35 cellular contexts compared by ENCODE assay signal in genomic region chr4:174055344-174055743, GRCh38.
"Had no signal": no experiment of that assay in that cellular context is flagged by ENCODE, and none has a peak within 500 bp of the region (broad histone marks: within the 10 kb centered on the region; RNA-seq: fewer than 3 reads in every experiment).

No MANE protein-coding gene starts in this region.

- DNase-seq: Karpas-422, Kasumi-1, MG63, MV-4-11, NCI-H1048, NCI-H1092, NCI-H1092 treated with DMSO at 0.1 percent for 48 hours, NCI-H1105, NCI-H1105 treated with DMSO at 0.1 percent for 48 hours, NCI-H1417, NCI-H1417 treated with DMSO at 0.1 percent for 48 hours, NCI-H1436, NCI-H1436 treated with DMSO at 0.1 percent for 48 hours, NCI-H146, NCI-H1694, NCI-H1694 treated with DMSO at 0.1 percent for 48 hours, NCI-H187, NCI-H187 treated with DMSO at 0.1 percent for 48 hours, NCI-H1930, NCI-H2029, NCI-H2029 treated with DMSO at 0.1 percent for 48 hours, NCI-H2081, NCI-H2081 treated with DMSO at 0.1 percent for 48 hours, NCI-H2107, NCI-H2171, NCI-H2171 treated with DMSO at 0.1 percent for 48 hours, NCI-H2227 treated with DMSO at 0.1 percent for 48 hours, NCI-H226, NCI-H345, NCI-H446, NCI-H446 treated with DMSO at 0.1 percent for 48 hours, NCI-H510A, NCI-H510A treated with DMSO at 0.1 percent for 48 hours, NCI-H524 had no signal

- H3K4me3 ChIP-seq: MG63 had no signal

- H3K9me3 ChIP-seq: MG63 had no signal

- H3K4me2 ChIP-seq: KMS-11 had no signal

- H3K27ac ChIP-seq: KMS-11 had no signal

- H3K9ac ChIP-seq: KMS-11 had no signal

- H3K27me3 ChIP-seq: MG63 had no signal

- H3K36me3 ChIP-seq: MG63 had no signal
